24 cellular contexts compared by ENCODE assay signal in the genomic region with DNA sequence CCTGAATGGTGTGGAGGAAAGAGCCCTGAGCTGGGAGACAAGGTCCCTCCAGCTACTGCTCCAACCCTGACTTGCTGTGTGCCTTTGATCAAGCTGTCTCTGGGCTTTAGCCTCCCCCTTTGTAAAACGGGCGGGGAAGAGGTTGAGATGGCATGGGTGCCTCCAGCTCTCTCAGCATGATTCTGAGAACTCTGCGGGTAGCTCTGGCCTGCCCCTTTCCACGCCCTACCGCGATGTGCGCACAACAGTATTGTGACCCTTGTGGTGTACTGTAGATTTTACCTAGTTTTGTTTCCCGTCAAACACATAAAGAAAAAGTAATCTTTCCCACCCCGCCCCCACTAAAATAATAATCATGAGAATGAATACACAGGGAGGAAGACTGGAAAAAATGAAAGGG. TPM values are rescaled to one million over a fixed set of nuclear protein-coding genes. Genes with fewer than 3 reads are reported as not detected.
DNase-seq lines count a peak whose midpoint lies in the region; ATAC-seq, FAIRE-seq and TF ChIP-seq lines count a peak whose summit lies in the region.
"Had no signal": no experiment of that assay in that cellular context is flagged by ENCODE, and none has a peak within 500 bp of the region (broad histone marks: within the 10 kb centered on the region; RNA-seq: fewer than 3 reads in every experiment).

No MANE protein-coding gene starts in this region.

- TF ChIP-seq CTCF in HepG2 (CRISPR knock-in tag; IDR thresholded peaks at IDR 0.05): no peak
- no peak for TF ChIP-seq CTCF in right lobe of liver (IDR thresholded peaks at IDR 0.05)
- TF ChIP-seq CTCF in spleen (IDR thresholded peaks at IDR 0.05 in 8 of 11, conservative IDR thresholded peaks at IDR 0.05 in 3 of 11): no peak

- ATAC-seq in HepG2 (no peak), right lobe of liver (no peak), HG02571 (IDR thresholded peaks at IDR 0.05; ENCODE audit: unreplicated experiment) (no peak)
- peak; percentile 75 for ATAC-seq in activated naive CD8-positive, alpha-beta T cell treated with anti-CD3 and anti-CD28 coated beads, Interleukin-2, amount 10 ng/mL, durations not matched to agents 7 days and 5 days (ENCODE audit: low read depth)
- ATAC-seq: A549, body of pancreas, GM12878, left ventricle myocardium superior, PC-3 had no signal

- peak overlapping the region; percentile 93 for H3K4me3 Mint-ChIP-seq in activated naive CD8-positive, alpha-beta T cell treated with anti-CD3 and anti-CD28 coated beads, Interleukin-2, amount 10 ng/mL, durations not matched to agents 7 days and 5 days

- H3K27ac ChIP-seq in HepG2 (ENCODE audit: extremely low read length, insufficient read depth, low read length): no peak overlapping the region
- H3K27ac ChIP-seq in right lobe of liver: no peak overlapping the region
- H3K27ac ChIP-seq in spleen: peak overlapping the region in 7 of 8 donors; percentile 41 to 86 (median 70)
- no peak overlapping the region for H3K27ac ChIP-seq in effector memory CD4-positive, alpha-beta T cell (ENCODE audit: insufficient read depth, low read length, poor library complexity, severe bottlenecking)
- H3K27ac ChIP-seq: A549, body of pancreas, C4-2B had no signal

- H3K9me3 ChIP-seq in HepG2 (ENCODE audit: low read length) (no peaks in the 10 kb centered on the region), right lobe of liver (no peaks in the 10 kb centered on the region), spleen (no peaks in the 10 kb centered on the region)
- no peaks in the 10 kb centered on the region for H3K9me3 ChIP-seq in effector memory CD4-positive, alpha-beta T cell (ENCODE audit: control insufficient read depth, low read length)
- H3K9me3 ChIP-seq: A549, body of pancreas had no signal

- no peak overlapping the region for H3K4me2 ChIP-seq in HepG2 (ENCODE audit: low read depth, low read length)
- H3K4me2 ChIP-seq: A549 had no signal

- peak overlapping the region; percentile 99 for H3K27ac Mint-ChIP-seq in activated naive CD8-positive, alpha-beta T cell treated with anti-CD3 and anti-CD28 coated beads, Interleukin-2, amount 10 ng/mL, durations not matched to agents 7 days and 5 days

- H3K4me3 ChIP-seq in HepG2 (replicated peaks in 1 of 3; ENCODE audit: insufficient read depth in 1 of 3, low read depth in 2 of 3, low read length in 3 of 3) (no peak overlapping the region), right lobe of liver (no peak overlapping the region), spleen (no peak overlapping the region)
- no peak overlapping the region for H3K4me3 ChIP-seq in effector memory CD4-positive, alpha-beta T cell (ENCODE audit: insufficient read depth, low read depth, low read length, poor library complexity, severe bottlenecking)
- H3K4me3 ChIP-seq: A549, body of pancreas, GM12878 had no signal

- CTCF ChIA-PET in HepG2 (lab: Yijun Ruan, JAX; ENCODE audit: low intra/inter-chr PET ratio, low total read pairs): no interaction called here

- H3K9me3 Mint-ChIP-seq in activated naive CD8-positive, alpha-beta T cell treated with anti-CD3 and anti-CD28 coated beads, Interleukin-2, amount 10 ng/mL, durations not matched to agents 7 days and 5 days: no peaks in the 10 kb centered on the region

- TF ChIP-seq EP300 in HepG2 (IDR thresholded peaks at IDR 0.05; ENCODE audit: low read depth in 2 of 2, low read length in 2 of 2) (no peak), HepG2 (CRISPR knock-in tag; IDR thresholded peaks at IDR 0.05; ENCODE audit: borderline replicate concordance) (no peak)

- H2AFZ ChIP-seq in HepG2 (ENCODE audit: low read length): no peak overlapping the region

- H4K20me1 ChIP-seq in HepG2 (ENCODE audit: insufficient read depth, low read length): no peaks in the 10 kb centered on the region

- H3K4me1 Mint-ChIP-seq in activated naive CD8-positive, alpha-beta T cell treated with anti-CD3 and anti-CD28 coated beads, Interleukin-2, amount 10 ng/mL, durations not matched to agents 7 days and 5 days: peaks cover 59% of the 10 kb centered on the region

- H3K27me3 ChIP-seq in HepG2 (ENCODE audit: control insufficient read depth in 1 of 2, insufficient read depth in 2 of 2, low read length in 2 of 2) (peaks cover 3 to 39% of the 10 kb centered on the region in 2 experiments; a peak in 4 of 5 replicates), right lobe of liver (peaks cover 0 to 10% of the 10 kb centered on the region in 2 donors), spleen (replicated peaks in 1 of 7) (peaks cover 0 to 26% (median 18%) of the 10 kb centered on the region in 7 donors)
- H3K27me3 ChIP-seq in effector memory CD4-positive, alpha-beta T cell (replicated peaks; ENCODE audit: control insufficient read depth, insufficient read depth, low read length, poor library complexity, severe bottlenecking): peaks cover 6% of the 10 kb centered on the region

- TF ChIP-seq POLR2A in HepG2 (IDR thresholded peaks at IDR 0.05; ENCODE audit: insufficient read depth in 1 of 2, low read depth in 2 of 2, low read length in 2 of 2) (no peak), right lobe of liver (IDR thresholded peaks at IDR 0.05) (no peak), spleen (IDR thresholded peaks at IDR 0.05) (no peak)

- no peak for TF ChIP-seq RAD21 in HepG2 (CRISPR knock-in tag; IDR thresholded peaks at IDR 0.05)

- FAIRE-seq in HepG2 (lab: Jason Lieb, UNC) (no peak), frontal cortex (lab: Jason Lieb, UNC) (no peak)
- FAIRE-seq: A549, endothelial cell of umbilical vein, GM12878 had no signal

- in situ Hi-C loops in HepG2 (cut with HindIII; ENCODE audit: extremely low pct_ligation_motif_present, low pct_unique_long_range_greater_than_20kb): no loop called here

- H3K36me3 ChIP-seq in HepG2 (replicated peaks in 1 of 2; ENCODE audit: control insufficient read depth in 1 of 2, insufficient read depth in 2 of 2, low read length in 2 of 2): no peaks in the 10 kb centered on the region
- no peaks in the 10 kb centered on the region for H3K36me3 ChIP-seq in right lobe of liver
- peaks cover 0 to 7% (median 0%) of the 10 kb centered on the region in 6 donors for H3K36me3 ChIP-seq in spleen
- H3K36me3 ChIP-seq in effector memory CD4-positive, alpha-beta T cell (ENCODE audit: control insufficient read depth, insufficient read depth, low read length): no peaks in the 10 kb centered on the region

- intact Hi-C loops in HepG2 (cut with micrococcal nuclease; ENCODE audit: unreplicated experiment) (no loop called here), right lobe of liver (cut with DNase I) (no loop called here), spleen (cut with DNase I; ENCODE audit: low total_unique reads) (no loop called here)

- DNase-seq in HepG2 (ENCODE audit: low spot score): no peak
- DNase-seq in right lobe of liver: no peak
- DNase-seq in activated naive CD8-positive, alpha-beta T cell treated with anti-CD3 and anti-CD28 coated beads, Interleukin-2, amount 10 ng/mL, durations not matched to agents 7 days and 5 days: peak; percentile 80
- DNase-seq in spleen: peak; percentile 81
- DNase-seq in stimulated activated naive CD4-positive, alpha-beta T cell (lab: John Stamatoyannopoulos, UW): no peak
- no peak for DNase-seq in effector memory CD4-positive, alpha-beta T cell
- no peak for DNase-seq in frontal cortex (ENCODE audit: low spot score in 2 of 2)
- DNase-seq: activated naive CD4-positive, alpha-beta T cell treated with anti-CD3 and anti-CD28 coated beads, Interleukin-2, amount 50 U/mL, for 16 hours; body of pancreas; GF-D8; left ventricle myocardium superior; NCI-H1436; NCI-H69; occipital lobe; PC-3; retina; SHP77 treated with DMSO at 0.1 percent for 48 hours had no signal

- no peaks in the 10 kb centered on the region for H3K79me2 ChIP-seq in HepG2 (ENCODE audit: insufficient read depth, low read length)

- BruUV-seq in HepG2 (replicated peaks; lab: Mats Ljungman, UMichigan): no TSS peak

- POLR2A ChIA-PET in HepG2 (lab: Yijun Ruan, JAX): no interaction called here
- POLR2A ChIA-PET in activated naive CD8-positive, alpha-beta T cell treated with anti-CD3 and anti-CD28 coated beads, Interleukin-2, amount 10 ng/mL, durations not matched to agents 7 days and 5 days (lab: Charles Lee): interaction anchor here (0.8 to 19.1 kb wide), 12 partner anchors 9 to 1459 kb away, joined by 4 to 755 read pairs (median 17); a partner anchor contains a TSS

- no peaks in the 10 kb centered on the region for H3K27me3 Mint-ChIP-seq in activated naive CD8-positive, alpha-beta T cell treated with anti-CD3 and anti-CD28 coated beads, Interleukin-2, amount 10 ng/mL, durations not matched to agents 7 days and 5 days

- H3K4me1 ChIP-seq in HepG2 (ENCODE audit: insufficient read depth, low read length): no peaks in the 10 kb centered on the region
- peaks cover 0 to 16% (median 0%) of the 10 kb centered on the region in 4 donors for H3K4me1 ChIP-seq in right lobe of liver
- peaks cover 16 to 96% (median 49%) of the 10 kb centered on the region in 6 donors for H3K4me1 ChIP-seq in spleen
- peaks cover 2% of the 10 kb centered on the region for H3K4me1 ChIP-seq in effector memory CD4-positive, alpha-beta T cell (ENCODE audit: control insufficient read depth, insufficient read depth, low read length, poor library complexity, severe bottlenecking)

- 71% methylated on average over 9 of the region's 9 CpGs for WGBS in HepG2 (ENCODE audit: low lambda C conversion rate)
- 91% methylated on average over 8 of the region's 9 CpGs for WGBS in right lobe of liver (ENCODE audit: insufficient coverage, low coverage, low lambda C conversion rate, missing lambda C conversion rate)
- WGBS in spleen, 5 donors: 82 to 89% (median 85%) methylated on average over 9 of the region's 9 CpGs

- H3K36me3 Mint-ChIP-seq in activated naive CD8-positive, alpha-beta T cell treated with anti-CD3 and anti-CD28 coated beads, Interleukin-2, amount 10 ng/mL, durations not matched to agents 7 days and 5 days: peaks cover 51% of the 10 kb centered on the region

- no peak overlapping the region for H3K9ac ChIP-seq in HepG2 (ENCODE audit: insufficient read depth, low read depth, low read length)

RNA-seq across cellular contexts. Expression of a gene that starts 5.3 kb away (rescaled TPM):
- total RNA-seq in HepG2 (2016; rRNA removed; fragmentation: Illumina TruSeq; extraction: Trizol): not detected in 2 replicates
- not detected in 2 replicates for total RNA-seq in HepG2 (2016; cell fraction: cytosol; rRNA removed; fragmentation: Illumina TruSeq; extraction: Trizol; ENCODE audit: low read depth)
- total RNA-seq in HepG2 (2016; cell fraction: insoluble cytoplasmic fraction; rRNA removed; fragmentation: Illumina TruSeq; extraction: Trizol): 0.10 TPM in 1 of 2 replicates, not detected in the other
- 0.06 TPM in 1 of 2 replicates, not detected in the other for total RNA-seq in HepG2 (2016; cell fraction: membrane; rRNA removed; fragmentation: Illumina TruSeq; extraction: Trizol)
- total RNA-seq in HepG2 (2016; cell fraction: nucleus; rRNA removed; fragmentation: Illumina TruSeq; extraction: Trizol): not detected in 2 replicates
- polyA plus RNA-seq in HepG2 (2011; rRNA removed): 0.09 TPM in 2 replicates
- polyA plus RNA-seq in HepG2 (2011; cell fraction: cytosol; rRNA removed): 0.05 and 0.09 TPM in 2 replicates
- polyA plus RNA-seq in HepG2 (2011; cell fraction: nucleus; rRNA removed): 0.09 and 0.13 TPM in 2 replicates
- 0.04 and 0.23 TPM in 2 replicates for polyA plus RNA-seq in HepG2 (2012)
- not detected in 2 replicates for polyA plus RNA-seq in HepG2 (2016; cell fraction: cytosol; fragmentation: Illumina TruSeq; extraction: Trizol; ENCODE audit: low read depth)
- 0.10 TPM in 1 of 2 replicates, not detected in the other for polyA plus RNA-seq in HepG2 (2016; cell fraction: insoluble cytoplasmic fraction; fragmentation: Illumina TruSeq; extraction: Trizol; ENCODE audit: low read depth)
- not detected in 2 replicates for polyA plus RNA-seq in HepG2 (2016; cell fraction: membrane; fragmentation: Illumina TruSeq; extraction: Trizol; ENCODE audit: low read depth)
- not detected in 2 replicates for polyA plus RNA-seq in HepG2 (2016; cell fraction: nucleus; fragmentation: Illumina TruSeq; extraction: Trizol; ENCODE audit: insufficient read depth, low read depth)
- polyA minus RNA-seq in HepG2 (2011; rRNA and poly(A)+ RNA removed; ENCODE audit: low replicate concordance): not detected in 2 replicates
- not detected in 2 replicates for polyA minus RNA-seq in HepG2 (2011; cell fraction: cytosol; rRNA and poly(A)+ RNA removed)
- not detected in 2 replicates for polyA minus RNA-seq in HepG2 (2011; cell fraction: nucleus; rRNA and poly(A)+ RNA removed)
- 1 to 10 TPM in 1 of 6 experiments, under 1 TPM in 5; 0.26 to 1.1 (median 0.61) TPM for total RNA-seq in right lobe of liver
- total RNA-seq in activated naive CD8-positive, alpha-beta T cell treated with anti-CD3 and anti-CD28 coated beads, Interleukin-2, amount 10 ng/mL, durations not matched to agents 7 days and 5 days: 100 to 1,000 TPM; 666 to 683 TPM
- total RNA-seq in spleen: 100 to 1,000 TPM in 4 of 7 donors, 10 to 100 TPM in 3; 91.2 to 182 (median 111) TPM
- 10 to 100 TPM; 14.2 to 47.8 (median 21.4) TPM for polyA plus RNA-seq in spleen
- total RNA-seq in frontal cortex: 1.2 TPM
- total RNA-seq: endothelial cell of umbilical vein, H4, urinary bladder had no signal
- polyA plus RNA-seq: endothelial cell of umbilical vein had no signal

Comparison
In these comparisons a context has a peak if more than half of its experiments do, and no peak if none do; other contexts are left out.
1. DNase-seq: peak in activated naive CD8-positive, alpha-beta T cell treated with anti-CD3 and anti-CD28 coated beads, Interleukin-2, amount 10 ng/mL, durations not matched to agents 7 days and 5 days (single experiment) and spleen (single experiment); none in HepG2 (single experiment), right lobe of liver (0 of 3), stimulated activated naive CD4-positive, alpha-beta T cell (0 of 6), effector memory CD4-positive, alpha-beta T cell (0 of 3) and frontal cortex (0 of 2).
2. H3K27ac ChIP-seq: peak in spleen (7 of 8); none in HepG2 (single experiment), right lobe of liver (0 of 3) and effector memory CD4-positive, alpha-beta T cell (single experiment).
3. RNA of a gene that starts 5.3 kb away (total RNA-seq): 666 to 683 TPM in activated naive CD8-positive, alpha-beta T cell treated with anti-CD3 and anti-CD28 coated beads, Interleukin-2, amount 10 ng/mL, durations not matched to agents 7 days and 5 days and 91.2 to 182 TPM in spleen; 1.2 TPM in frontal cortex (single experiment), 0.26 to 1.1 TPM in right lobe of liver and 0.06 to 0.10 TPM in HepG2; every median in the first group is over 10 times any median in the second.